ENCODE assay signal across 8 cellular contexts in genomic region chr12:116135209-116135930, GRCh38.
DNase-seq lines count a peak whose midpoint lies in the region; ATAC-seq and TF ChIP-seq lines count a peak whose summit lies in the region.

No MANE protein-coding gene starts in this region.

- no peaks in the 10 kb centered on the region for H3K36me3 ChIP-seq in Karpas-422 (ENCODE audit: insufficient read depth, low read length)

- no peaks in the 10 kb centered on the region for H3K9me2 ChIP-seq in Karpas-422 (replicated peaks; ENCODE audit: insufficient read depth, low read length)

- H3K4me2 ChIP-seq in Karpas-422 (ENCODE audit: low read depth, low read length, poor library complexity, severe bottlenecking), result no peak overlapping the region

- intact Hi-C loops in activated T-helper 1 cell treated with anti-CD3 and anti-CD28 coated beads, Interleukin-12 subunit alpha, Interleukin-12 subunit beta, Interleukin-2, Interleukin-4 antibody, amounts not matched to agents 30 ng/mL and 10 ng/mL and 1 ng/mL, durations not matched to agents 14 hours and 24 hours and 36 hours (cut with micrococcal nuclease), result loop anchor here (5.0 kb wide), 1 partner anchor 118 kb away; no protein-coding TSS in a partner anchor

- peak overlapping the region; percentile 97 for H3K27ac Mint-ChIP-seq in activated T-helper 1 cell treated with anti-CD3 and anti-CD28 coated beads, Interleukin-12 subunit alpha, Interleukin-12 subunit beta, Interleukin-2, Interleukin-4 antibody, amounts not matched to agents 30 ng/mL and 10 ng/mL and 1 ng/mL, durations not matched to agents 14 hours and 24 hours and 36 hours

- no peak overlapping the region for H3K4me3 ChIP-seq in Karpas-422 (ENCODE audit: low read length)

- TF ChIP-seq RAD21 in Ishikawa (IDR thresholded peaks at IDR 0.05; ENCODE audit: low read depth), result no peak

- H3K4me1 ChIP-seq in Karpas-422 (ENCODE audit: low read length), result no peaks in the 10 kb centered on the region

- TF ChIP-seq EP300 in Ishikawa (IDR thresholded peaks at IDR 0.05; ENCODE audit: borderline replicate concordance), result no peak

- no peak overlapping the region for H2AFZ ChIP-seq in Karpas-422 (ENCODE audit: low read length)

- in situ Hi-C loops in Caki2 (cut with HindIII; ENCODE audit: low pct_unique_long_range_greater_than_20kb, low sequenced_read_pairs), result no loop called here

- H3K9ac ChIP-seq in Karpas-422 (ENCODE audit: low read length), result no peak overlapping the region

- no peaks in the 10 kb centered on the region for H3K27me3 Mint-ChIP-seq in activated T-helper 1 cell treated with anti-CD3 and anti-CD28 coated beads, Interleukin-12 subunit alpha, Interleukin-12 subunit beta, Interleukin-2, Interleukin-4 antibody, amounts not matched to agents 30 ng/mL and 10 ng/mL and 1 ng/mL, durations not matched to agents 14 hours and 24 hours and 36 hours (ENCODE audit: insufficient read depth)

- no peaks in the 10 kb centered on the region for H3K27me3 ChIP-seq in Karpas-422 (ENCODE audit: low read length)

- H3K4me3 Mint-ChIP-seq in activated T-helper 1 cell treated with anti-CD3 and anti-CD28 coated beads, Interleukin-12 subunit alpha, Interleukin-12 subunit beta, Interleukin-2, Interleukin-4 antibody, amounts not matched to agents 30 ng/mL and 10 ng/mL and 1 ng/mL, durations not matched to agents 14 hours and 24 hours and 36 hours, result peak overlapping the region; percentile 37

- no peaks in the 10 kb centered on the region for H3K9me3 ChIP-seq in Karpas-422 (ENCODE audit: low read length)

- H4K20me1 ChIP-seq in Karpas-422 (ENCODE audit: insufficient read depth, low read depth, low read length), result peaks cover 46% of the 10 kb centered on the region

- no peaks in the 10 kb centered on the region for H3K36me3 Mint-ChIP-seq in activated T-helper 1 cell treated with anti-CD3 and anti-CD28 coated beads, Interleukin-12 subunit alpha, Interleukin-12 subunit beta, Interleukin-2, Interleukin-4 antibody, amounts not matched to agents 30 ng/mL and 10 ng/mL and 1 ng/mL, durations not matched to agents 14 hours and 24 hours and 36 hours (ENCODE audit: low read depth)

- no peak for ATAC-seq in GM21390 (IDR thresholded peaks at IDR 0.05; ENCODE audit: unreplicated experiment)
- ATAC-seq in HG03135 (IDR thresholded peaks at IDR 0.05; ENCODE audit: unreplicated experiment), result no peak

- no peaks in the 10 kb centered on the region for H3K79me2 ChIP-seq in Karpas-422 (ENCODE audit: low read length)

- peaks cover 79% of the 10 kb centered on the region for H3K4me1 Mint-ChIP-seq in activated T-helper 1 cell treated with anti-CD3 and anti-CD28 coated beads, Interleukin-12 subunit alpha, Interleukin-12 subunit beta, Interleukin-2, Interleukin-4 antibody, amounts not matched to agents 30 ng/mL and 10 ng/mL and 1 ng/mL, durations not matched to agents 14 hours and 24 hours and 36 hours (ENCODE audit: low read depth)

- H3K27ac ChIP-seq in Karpas-422 (ENCODE audit: low read length), result no peak overlapping the region

- H3K9me3 Mint-ChIP-seq in activated T-helper 1 cell treated with anti-CD3 and anti-CD28 coated beads, Interleukin-12 subunit alpha, Interleukin-12 subunit beta, Interleukin-2, Interleukin-4 antibody, amounts not matched to agents 30 ng/mL and 10 ng/mL and 1 ng/mL, durations not matched to agents 14 hours and 24 hours and 36 hours, result no peaks in the 10 kb centered on the region

- DNase-seq in Caki2 (ENCODE audit: low read depth), result peak; percentile 45
- DNase-seq in activated T-helper 1 cell treated with anti-CD3 and anti-CD28 coated beads, Interleukin-12 subunit alpha, Interleukin-12 subunit beta, Interleukin-2, Interleukin-4 antibody, amounts not matched to agents 30 ng/mL and 10 ng/mL and 1 ng/mL, durations not matched to agents 14 hours and 24 hours and 36 hours (ENCODE audit: low spot score), result no peak
- DNase-seq in kidney tubule cell (ENCODE audit: low spot score), result peak; percentile 89
- no peak for DNase-seq in NOMO-1 treated with dmso at 0.1 percent for 144 hours (lab: John Stamatoyannopoulos, UW; ENCODE audit: unreplicated experiment)
- no peak for DNase-seq in Karpas-422

TF ChIP-seq in Ishikawa, 13 proteins besides CTCF, POLR2A, EP300 and RAD21:
- no peak for TF ChIP-seq USF1 (IDR thresholded peaks at IDR 0.05)
- 0 out of 2 replicates have a peak, but pooled peaks have one; percentile 39 for TF ChIP-seq NFIC (IDR thresholded peaks at IDR 0.05)
TF ChIP-seq in Ishikawa: peak in this region for 1.

Comparison
In these comparisons a context has a peak if more than half of its experiments do, and no peak if none do; other contexts are left out.
1. DNase-seq: peak in Caki2 (single experiment) and kidney tubule cell (single experiment); none in activated T-helper 1 cell treated with anti-CD3 and anti-CD28 coated beads, Interleukin-12 subunit alpha, Interleukin-12 subunit beta, Interleukin-2, Interleukin-4 antibody, amounts not matched to agents 30 ng/mL and 10 ng/mL and 1 ng/mL, durations not matched to agents 14 hours and 24 hours and 36 hours (single experiment), NOMO-1 treated with dmso at 0.1 percent for 144 hours (single experiment) and Karpas-422 (single experiment).